ENCODE assay signal across 8 cellular contexts in genomic region chr1:243421784-243422183, GRCh38.
DNase-seq lines count a peak whose midpoint lies in the region; ATAC-seq and TF ChIP-seq lines count a peak whose summit lies in the region.

No MANE protein-coding gene starts in this region.

- CTCF ChIA-PET in AG04449 (lab: Yijun Ruan, JAX), result interaction anchor here (0.9 to 2.5 kb wide), 3 partner anchors 11 to 78 kb away, joined by 3 to 9 read pairs (median 4); no protein-coding TSS in a partner anchor

- ATAC-seq in GM18873 (IDR thresholded peaks at IDR 0.05; ENCODE audit: low FRiP score, unreplicated experiment) (peak; percentile 60), HG03442 (IDR thresholded peaks at IDR 0.05; ENCODE audit: unreplicated experiment) (peak; percentile 85)

- POLR2A ChIA-PET in AG04449 (lab: Yijun Ruan, JAX), result no interaction called here

- DNase-seq in AG04449 (ENCODE audit: low read depth, low spot score) (peak; percentile 24), NOMO-1 treated with dmso at 0.1 percent for 144 hours (lab: John Stamatoyannopoulos, UW; ENCODE audit: unreplicated experiment) (peak; percentile 19), inferior parietal cortex (ENCODE audit: extremely low spot score) (peak; percentile 73), mucosa of gallbladder (ENCODE audit: low spot score) (no peak)
- DNase-seq in activated gamma-delta T cell treated with anti-CD3 and anti-CD28 coated beads, Interleukin-2, amount 50 U/mL, for 16 hours (ENCODE audit: low read depth), result peak; percentile 35
- DNase-seq in stimulated activated CD4-positive, alpha-beta T cell treated with anti-CD3 and anti-CD28 coated beads, Interleukin-4, amount 100 ng/mL, for 48 hours (ENCODE audit: low read depth in 2 of 2), result peak; percentile 17 to 26

- peak overlapping the region; percentile 32 for H3K4me3 ChIP-seq in AG04449 (ENCODE audit: low read depth, low read length)

- no peak for TF ChIP-seq CTCF in AG04449 (IDR thresholded peaks at IDR 0.05; ENCODE audit: insufficient read depth, low read length, missing control alignments)
